Comparison of ENCODE assay signal across 1 cellular context in the genomic region with DNA sequence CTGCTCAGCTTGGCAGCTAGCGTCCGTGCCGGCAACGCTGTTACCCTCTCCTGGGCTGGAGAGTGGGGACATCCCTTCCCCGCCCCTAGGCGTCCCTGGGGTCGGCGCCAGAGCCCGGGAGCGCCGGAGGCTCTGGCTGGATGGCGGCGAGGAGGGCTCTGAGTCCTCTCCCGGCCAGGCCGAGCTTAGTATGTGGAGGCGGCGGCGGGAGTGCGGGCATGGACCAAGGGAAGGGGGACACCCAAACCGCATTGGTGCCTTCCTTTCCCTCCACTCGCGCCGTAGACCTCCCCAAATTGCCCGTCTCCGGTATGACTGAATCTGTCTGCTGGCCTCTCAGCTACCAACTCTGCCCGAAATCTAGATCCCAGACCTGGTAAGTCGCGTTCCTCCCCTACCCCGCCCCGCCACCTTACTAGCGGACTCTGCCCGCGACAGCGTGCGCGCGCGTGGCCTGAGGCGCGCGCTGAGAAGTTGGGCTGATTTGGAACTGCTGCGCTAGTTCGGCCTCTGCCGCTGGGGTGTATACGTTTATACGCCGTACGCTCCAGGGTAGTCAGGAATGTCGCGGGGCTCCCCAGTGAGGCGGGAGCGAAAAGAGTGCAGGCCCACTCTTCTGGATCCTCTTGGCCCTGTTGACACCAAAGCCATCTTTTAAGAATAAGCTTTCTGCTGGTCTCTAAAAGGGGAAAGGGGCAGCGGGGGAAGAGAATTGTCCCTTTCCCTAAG.
TF ChIP-seq lines count a peak whose summit lies in the region.

No MANE protein-coding gene starts in this region.

TF ChIP-seq in endothelial cell of umbilical vein, 7 proteins besides CTCF, POLR2A, EP300 and RAD21 (continued from another document):
- TF ChIP-seq MAX (IDR thresholded peaks at IDR 0.05; ENCODE audit: insufficient read depth, insufficient read length): no peak
